Comparison of ENCODE assay signal across 8 cellular contexts in the genomic region with DNA sequence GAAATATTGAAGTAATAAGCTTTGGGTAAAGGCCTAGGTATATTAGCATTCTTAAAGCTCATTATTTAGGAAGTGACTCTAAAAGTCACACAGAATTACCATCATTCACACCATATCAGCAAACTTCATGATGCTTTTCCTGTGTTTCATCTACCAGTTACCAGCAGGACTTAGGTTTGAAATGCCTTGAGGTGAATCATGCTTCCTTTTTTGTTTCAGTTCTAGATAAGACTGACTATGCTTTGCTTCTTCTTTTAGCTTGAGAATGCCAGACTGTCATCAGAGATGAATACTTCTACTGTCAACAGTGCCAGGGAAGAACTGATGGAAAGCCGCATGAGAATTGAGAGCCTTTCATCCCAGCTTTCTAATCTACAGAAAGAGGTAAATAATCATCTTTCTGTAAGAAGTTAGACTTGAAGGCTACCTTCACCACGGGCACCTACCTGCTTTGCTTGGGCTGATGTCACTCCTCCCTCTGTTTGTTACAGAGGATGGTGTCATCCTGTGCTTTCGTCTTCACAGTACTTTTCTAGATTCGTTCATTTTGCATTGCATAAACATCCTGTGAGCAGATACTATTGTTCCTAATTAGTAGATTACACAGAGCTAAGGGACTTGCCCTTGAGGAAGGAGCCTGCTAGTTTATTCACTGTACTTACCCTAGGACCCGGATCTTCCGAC. TPM values are rescaled to one million over a fixed set of nuclear protein-coding genes. Genes with fewer than 3 reads are reported as not detected.
A peak's percentile ranks its signal among the peaks of the same experiment; 100 is the strongest.
DNase-seq lines count a peak whose midpoint lies in the region; TF ChIP-seq lines count a peak whose summit lies in the region.

No MANE protein-coding gene starts in this region.

- peaks cover 29% of the 10 kb centered on the region; the same call in 1 of the 2 replicates for H4K20me1 ChIP-seq in OCI-LY7 (ENCODE audit: insufficient read depth, low read length)

- peak; percentile 67 for DNase-seq in CD1c-positive myeloid dendritic cell (ENCODE audit: extremely low spot score)
- DNase-seq in HT1080 (ENCODE audit: low read depth), result peak; percentile 83
- DNase-seq in activated naive CD4-positive, alpha-beta T cell treated with anti-CD3 and anti-CD28 coated beads, Interleukin-2, amount 10 ng/mL, durations not matched to agents 7 days and 5 days, result peak; percentile 58
- peak; percentile 40 for DNase-seq in mesendoderm
- DNase-seq in type B pancreatic cell (ENCODE audit: extremely low spot score, unreplicated experiment), result no peak
- no peak for DNase-seq in DMS114 treated with DMSO at 0.1 percent for 48 hours (lab: John Stamatoyannopoulos, UW; ENCODE audit: unreplicated experiment)
- no peak for DNase-seq in OCI-LY7 (ENCODE audit: low spot score)
- DNase-seq in NCI-H1092 (lab: John Stamatoyannopoulos, UW), result no peak

- TF ChIP-seq CTCF in type B pancreatic cell (conservative IDR thresholded peaks at IDR 0.05) (no peak), OCI-LY7 (conservative IDR thresholded peaks at IDR 0.05; ENCODE audit: low read length) (no peak)

- BruUV-seq in OCI-LY7 (replicated peaks; lab: Mats Ljungman, UMichigan), result no TSS peak

- peak overlapping the region; percentile 39 for H3K4me3 Mint-ChIP-seq in activated naive CD4-positive, alpha-beta T cell treated with anti-CD3 and anti-CD28 coated beads, Interleukin-2, amount 10 ng/mL, durations not matched to agents 7 days and 5 days
- H3K4me3 Mint-ChIP-seq in type B pancreatic cell, result no peak overlapping the region

- H3K4me1 ChIP-seq in mesendoderm (ENCODE audit: control insufficient read depth, low read depth, low read length), result no peaks in the 10 kb centered on the region
- peaks cover 36% of the 10 kb centered on the region for H3K4me1 ChIP-seq in OCI-LY7 (ENCODE audit: insufficient read depth, low read length, poor library complexity, severe bottlenecking)

- H3K18ac ChIP-seq in mesendoderm (ENCODE audit: low read length), result no peak overlapping the region

- peaks cover 16% of the 10 kb centered on the region for H3K79me1 ChIP-seq in mesendoderm (ENCODE audit: low read length)

- peaks cover 68% of the 10 kb centered on the region for H3K36me3 Mint-ChIP-seq in activated naive CD4-positive, alpha-beta T cell treated with anti-CD3 and anti-CD28 coated beads, Interleukin-2, amount 10 ng/mL, durations not matched to agents 7 days and 5 days
- H3K36me3 Mint-ChIP-seq in type B pancreatic cell, result peaks cover 25% of the 10 kb centered on the region

- H3K36me3 ChIP-seq in mesendoderm (ENCODE audit: control insufficient read depth, insufficient read depth, low read length) (peaks cover 19% of the 10 kb centered on the region), OCI-LY7 (ENCODE audit: insufficient read depth, low read length) (peaks cover 99% of the 10 kb centered on the region)

- CTCF ChIA-PET in activated naive CD4-positive, alpha-beta T cell treated with anti-CD3 and anti-CD28 coated beads, Interleukin-2, amount 10 ng/mL, durations not matched to agents 7 days and 5 days (lab: Charles Lee), result interaction anchor here (0.8 to 5.1 kb wide), 6 partner anchors 10 to 136 kb away, joined by 3 to 38 read pairs (median 12); a partner anchor contains a TSS
- CTCF ChIA-PET in OCI-LY7 (lab: Charles Lee; ENCODE audit: unreplicated experiment), result interaction anchor here (1.0 kb wide), 1 partner anchor 11 kb away, joined by 6 read pairs; no protein-coding TSS in a partner anchor

- no peak overlapping the region for H3K56ac ChIP-seq in mesendoderm (ENCODE audit: low read length)

- WGBS in mesendoderm (ENCODE audit: extremely low coverage, insufficient coverage, low lambda C conversion rate), result no CpG with 5 or more reads among the region's 6 CpGs

- no peak overlapping the region for H3K27ac ChIP-seq in mesendoderm (ENCODE audit: low read depth, low read length)
- H3K27ac ChIP-seq in OCI-LY7 (ENCODE audit: low read depth, low read length, poor library complexity, severe bottlenecking), result no peak overlapping the region

- H3K27me3 ChIP-seq in mesendoderm (ENCODE audit: insufficient read depth, low read length, poor library complexity), result no peaks in the 10 kb centered on the region

- no peaks in the 10 kb centered on the region for H3K9me3 Mint-ChIP-seq in activated naive CD4-positive, alpha-beta T cell treated with anti-CD3 and anti-CD28 coated beads, Interleukin-2, amount 10 ng/mL, durations not matched to agents 7 days and 5 days
- H3K9me3 Mint-ChIP-seq in type B pancreatic cell, result no peaks in the 10 kb centered on the region

- no peak overlapping the region for H3K4me2 ChIP-seq in mesendoderm (ENCODE audit: low read length)
- H3K4me2 ChIP-seq in OCI-LY7 (ENCODE audit: low read length), result no peak overlapping the region

- no peaks in the 10 kb centered on the region for H3K9me2 ChIP-seq in OCI-LY7 (ENCODE audit: insufficient read depth, low read length)

- no peak overlapping the region for H2BK120ac ChIP-seq in mesendoderm (ENCODE audit: low read depth, low read length)

- H2AFZ ChIP-seq in OCI-LY7 (ENCODE audit: low read length), result no peak overlapping the region

- H3K23ac ChIP-seq in mesendoderm (ENCODE audit: low read length), result no peak overlapping the region

- peaks cover 36% of the 10 kb centered on the region for H3K4me1 Mint-ChIP-seq in activated naive CD4-positive, alpha-beta T cell treated with anti-CD3 and anti-CD28 coated beads, Interleukin-2, amount 10 ng/mL, durations not matched to agents 7 days and 5 days
- H3K4me1 Mint-ChIP-seq in type B pancreatic cell (ENCODE audit: unreplicated experiment), result no peaks in the 10 kb centered on the region

- H3K27ac Mint-ChIP-seq in activated naive CD4-positive, alpha-beta T cell treated with anti-CD3 and anti-CD28 coated beads, Interleukin-2, amount 10 ng/mL, durations not matched to agents 7 days and 5 days, result peak overlapping the region; percentile 96
- no peak overlapping the region for H3K27ac Mint-ChIP-seq in type B pancreatic cell

- no peak overlapping the region for H3K4ac ChIP-seq in mesendoderm (ENCODE audit: low read depth, low read length)

- POLR2A ChIA-PET in OCI-LY7 (lab: Charles Lee), result interaction anchor here (0.7 to 1.1 kb wide), 3 partner anchors 10 to 33 kb away, joined by 5 to 10 read pairs (median 5); no protein-coding TSS in a partner anchor

- H3K4me3 ChIP-seq in mesendoderm (ENCODE audit: low read length) (no peak overlapping the region), OCI-LY7 (ENCODE audit: low read depth, low read length, poor library complexity, severe bottlenecking) (no peak overlapping the region)

- no peak overlapping the region for H4K5ac ChIP-seq in mesendoderm (ENCODE audit: low read length)

- no peaks in the 10 kb centered on the region for H3K9me3 ChIP-seq in OCI-LY7 (ENCODE audit: low read length)

- H3K27me3 Mint-ChIP-seq in activated naive CD4-positive, alpha-beta T cell treated with anti-CD3 and anti-CD28 coated beads, Interleukin-2, amount 10 ng/mL, durations not matched to agents 7 days and 5 days, result no peaks in the 10 kb centered on the region
- no peaks in the 10 kb centered on the region for H3K27me3 Mint-ChIP-seq in type B pancreatic cell

- no peak overlapping the region for H2AK5ac ChIP-seq in mesendoderm (ENCODE audit: low read length)

- intact Hi-C loops in OCI-LY7 (cut with micrococcal nuclease; ENCODE audit: unreplicated experiment), result no loop called here

- no peak overlapping the region for H2BK15ac ChIP-seq in mesendoderm (replicated peaks; ENCODE audit: low read depth)

- no peak overlapping the region for H4K8ac ChIP-seq in mesendoderm (ENCODE audit: low read depth, low read length)

- H3K79me2 ChIP-seq in mesendoderm (ENCODE audit: control insufficient read depth, insufficient read depth, low read length) (peaks cover 22% of the 10 kb centered on the region), OCI-LY7 (ENCODE audit: insufficient read depth, low read depth, low read length) (peaks cover 83% of the 10 kb centered on the region; the same call in 1 of the 2 replicates)

- H2BK5ac ChIP-seq in mesendoderm (ENCODE audit: low read length), result no peak overlapping the region

- H3K9ac ChIP-seq in mesendoderm (ENCODE audit: low read length), result no peak overlapping the region

RNA-seq across cellular contexts. Expression of a gene that starts 34.7 kb away (rescaled TPM):
- total RNA-seq in HT1080 (2014; rRNA removed; shearing (Covaris generic)), result 91.0 and 129 TPM in 2 replicates
- 85.9 and 93.6 TPM in 2 replicates for polyA plus RNA-seq in HT1080 (2015; cell fraction: cytosol; rRNA removed)
- 162 and 170 TPM in 2 replicates for polyA plus RNA-seq in HT1080 (2015; cell fraction: nucleus; rRNA removed)
- 281 TPM for polyA plus RNA-seq in mesendoderm (2013, experiment 1 of 2)
- 274 TPM for polyA plus RNA-seq in mesendoderm (2013, experiment 2 of 2)
- 46.8 and 149 TPM in 2 replicates for total RNA-seq in type B pancreatic cell (ENCODE audit: low replicate concordance)
- total RNA-seq in OCI-LY7 (2014; rRNA removed; shearing (Covaris generic)), result 173 and 232 TPM in 2 replicates
- total RNA-seq in OCI-LY7 (2022), result 264 and 280 TPM in 2 replicates

Comparison
In these comparisons a context has a peak if more than half of its experiments do, and no peak if none do; other contexts are left out.
1. DNase-seq: peak in CD1c-positive myeloid dendritic cell (single experiment), HT1080 (single experiment), activated naive CD4-positive, alpha-beta T cell treated with anti-CD3 and anti-CD28 coated beads, Interleukin-2, amount 10 ng/mL, durations not matched to agents 7 days and 5 days (single experiment) and mesendoderm (single experiment); none in type B pancreatic cell (single experiment), DMS114 treated with DMSO at 0.1 percent for 48 hours (single experiment), OCI-LY7 (single experiment) and NCI-H1092 (single experiment).